1 cellular context compared by ENCODE assay signal in genomic region chr1:147053269-147053668, GRCh38.
TF ChIP-seq lines count a peak whose summit lies in the region.

No MANE protein-coding gene starts in this region.

TF ChIP-seq in SK-N-SH, 30 proteins besides CTCF, POLR2A, EP300 and RAD21 (continued from another document):
- TF ChIP-seq IRF3 (IDR thresholded peaks at IDR 0.05; ENCODE audit: low read depth, low read length) (no peak), TCF12 (IDR thresholded peaks at IDR 0.05) (no peak), ELF1 (IDR thresholded peaks at IDR 0.05) (no peak), FOXM1 (IDR thresholded peaks at IDR 0.05; ENCODE audit: low read depth) (no peak), JUND (IDR thresholded peaks at IDR 0.05) (no peak), MXI1 (IDR thresholded peaks at IDR 0.05; ENCODE audit: low read depth, low read length) (no peak), FOXJ3 (CRISPR knock-in tag; IDR thresholded peaks at IDR 0.05) (no peak), RXRA (IDR thresholded peaks at IDR 0.05; ENCODE audit: borderline replicate concordance, low read depth) (no peak), GABPA (IDR thresholded peaks at IDR 0.05; ENCODE audit: low read depth) (no peak), SIN3A (IDR thresholded peaks at IDR 0.05; ENCODE audit: borderline replicate concordance, low read depth, low read length) (no peak), PBX3 (IDR thresholded peaks at IDR 0.05) (no peak), TAF1 (IDR thresholded peaks at IDR 0.05; ENCODE audit: borderline replicate concordance, low read depth, low read length) (no peak), SMC3 (IDR thresholded peaks at IDR 0.05; ENCODE audit: low read depth, low read length) (no peak), TEAD4 (IDR thresholded peaks at IDR 0.05; ENCODE audit: borderline replicate concordance, insufficient read depth) (no peak), NFIC (IDR thresholded peaks at IDR 0.05; ENCODE audit: borderline replicate concordance) (no peak)
